8 cellular contexts compared by ENCODE assay signal in genomic region chr10:52779541-52780390, GRCh38. TPM values are rescaled to one million over a fixed set of nuclear protein-coding genes. Genes with fewer than 3 reads are reported as not detected.
DNase-seq lines count a peak whose midpoint lies in the region; ATAC-seq and TF ChIP-seq lines count a peak whose summit lies in the region.

No MANE protein-coding gene starts in this region.

- H3K36me3 Mint-ChIP-seq in CD14-positive monocyte: no peaks in the 10 kb centered on the region
- no peaks in the 10 kb centered on the region for H3K36me3 Mint-ChIP-seq in activated naive CD4-positive, alpha-beta T cell treated with anti-CD3 and anti-CD28 coated beads, Interleukin-2, amount 50 U/mL, for 72 hours

- WGBS in heart right ventricle, 2 donors: 76% methylated on average over 13 of the region's 13 CpGs

- no peak overlapping the region for H3K4me3 Mint-ChIP-seq in CD14-positive monocyte

- peak; percentile 93 for TF ChIP-seq CTCF in CD14-positive monocyte (IDR thresholded peaks at IDR 0.05)
- TF ChIP-seq CTCF in heart right ventricle (IDR thresholded peaks at IDR 0.05): peak; percentile 55 to 88 (median 78)

- peaks cover 0 to 2% (median 0%) of the 10 kb centered on the region in 7 donors for H3K9me3 Mint-ChIP-seq in CD14-positive monocyte
- peaks cover 4 to 11% of the 10 kb centered on the region in 2 donors for H3K9me3 Mint-ChIP-seq in activated naive CD4-positive, alpha-beta T cell treated with anti-CD3 and anti-CD28 coated beads, Interleukin-2, amount 50 U/mL, for 72 hours

- H3K27ac ChIP-seq in heart right ventricle: no peak overlapping the region

- no peaks in the 10 kb centered on the region for H3K4me1 ChIP-seq in heart right ventricle

- DNase-seq in CD14-positive monocyte (ENCODE audit: low spot score) (no peak), NCI-H345 (lab: John Stamatoyannopoulos, UW) (peak; percentile 32), heart right ventricle (peak; percentile 40 to 63), putamen (ENCODE audit: low spot score) (peak; percentile 25), T-helper 9 cell (no peak)
- DNase-seq in activated naive CD4-positive, alpha-beta T cell treated with anti-CD3 and anti-CD28 coated beads, Interleukin-2, amount 50 U/mL, for 72 hours (ENCODE audit: low spot score in 2 of 2): peak in 1 of 2 donors; percentile 57

- peak; percentile 96 for ATAC-seq in GM18867 (IDR thresholded peaks at IDR 0.05; ENCODE audit: unreplicated experiment)
- ATAC-seq in HG02970 (IDR thresholded peaks at IDR 0.05; ENCODE audit: low FRiP score, unreplicated experiment): peak; percentile 87
- peak; percentile 39 to 66 for ATAC-seq in activated naive CD4-positive, alpha-beta T cell treated with anti-CD3 and anti-CD28 coated beads, Interleukin-2, amount 50 U/mL, for 72 hours
- ATAC-seq in heart right ventricle: peak; percentile 46 to 87 (median 66)

- no peak overlapping the region for H3K4me3 ChIP-seq in heart right ventricle

- H3K4me1 Mint-ChIP-seq in CD14-positive monocyte: peaks cover 2% of the 10 kb centered on the region

- no peak overlapping the region for H3K27ac Mint-ChIP-seq in CD14-positive monocyte
- H3K27ac Mint-ChIP-seq in activated naive CD4-positive, alpha-beta T cell treated with anti-CD3 and anti-CD28 coated beads, Interleukin-2, amount 50 U/mL, for 72 hours: no peak overlapping the region

- intact Hi-C loops in CD14-positive monocyte (cut with micrococcal nuclease): loop anchor here (2.0 to 5.0 kb wide), 3 partner anchors 37 to 137 kb away; no protein-coding TSS in a partner anchor
- intact Hi-C loops in heart right ventricle (cut with DNase I): loop anchor here in 5 of 10 donors (1.0 to 5.0 kb wide), 3 partner anchors 37 to 39 kb away; no protein-coding TSS in a partner anchor

- H3K27me3 Mint-ChIP-seq in CD14-positive monocyte (ENCODE audit: low read depth in 3 of 3): peaks cover 0 to 7% (median 3%) of the 10 kb centered on the region in 3 donors

- H3K9me3 ChIP-seq in heart right ventricle: peaks cover 0 to 6% (median 0%) of the 10 kb centered on the region in 11 donors

- peaks cover 0 to 22% (median 16%) of the 10 kb centered on the region in 7 donors for H3K27me3 ChIP-seq in heart right ventricle

- H3K36me3 ChIP-seq in heart right ventricle: no peaks in the 10 kb centered on the region

RNA-seq across cellular contexts. Expression of gene MBL2, which starts 7.2 kb away (rescaled TPM):
- polyA plus RNA-seq in CD14-positive monocyte (not detected), heart right ventricle (not detected)
- not detected for total RNA-seq in activated naive CD4-positive, alpha-beta T cell treated with anti-CD3 and anti-CD28 coated beads, Interleukin-2, amount 50 U/mL, for 72 hours
- total RNA-seq in heart right ventricle: not detected

Comparison
In these comparisons a context has a peak if more than half of its experiments do, and no peak if none do; other contexts are left out.
1. DNase-seq: peak in NCI-H345 (single experiment), heart right ventricle (2 of 2) and putamen (single experiment); none in CD14-positive monocyte (single experiment) and T-helper 9 cell (single experiment).
2. Peak in every context shown above with its lines, with median percentiles within 50 percentile points of each other: ATAC-seq.